Comparison of ENCODE assay signal across 8 cellular contexts in genomic region chr5:139543423-139543991, GRCh38. TPM values are rescaled to one million over a fixed set of nuclear protein-coding genes. Genes with fewer than 3 reads are reported as not detected.
DNase-seq lines count a peak whose midpoint lies in the region; ATAC-seq and TF ChIP-seq lines count a peak whose summit lies in the region.

No MANE protein-coding gene starts in this region.

- TF ChIP-seq CTCF in endodermal cell (conservative IDR thresholded peaks at IDR 0.05) (peak; percentile 65), mucosa of descending colon (IDR thresholded peaks at IDR 0.05) (no peak), omental fat pad (IDR thresholded peaks at IDR 0.05) (no peak)

- ATAC-seq in CD4-positive, CD25-positive, alpha-beta regulatory T cell (ENCODE audit: low read depth in 2 of 2), result peak; percentile 94 to 96
- ATAC-seq in GM19463 (IDR thresholded peaks at IDR 0.05; ENCODE audit: unreplicated experiment), result peak; percentile 98
- peak; percentile 86 for ATAC-seq in HG03565 (IDR thresholded peaks at IDR 0.05; ENCODE audit: unreplicated experiment)
- peak; percentile 99 for ATAC-seq in mucosa of descending colon
- no peak for ATAC-seq in omental fat pad (ENCODE audit: low FRiP score)

- no peaks in the 10 kb centered on the region for H3K9me3 ChIP-seq in CD4-positive, CD25-positive, alpha-beta regulatory T cell (ENCODE audit: control insufficient read depth in 2 of 2, low read length in 2 of 2)
- H3K9me3 ChIP-seq in endodermal cell (ENCODE audit: control insufficient read depth, low read length) (peaks cover 5% of the 10 kb centered on the region), mucosa of descending colon (no peaks in the 10 kb centered on the region)

- H3K4me3 ChIP-seq in CD4-positive, CD25-positive, alpha-beta regulatory T cell (ENCODE audit: low read depth, low read length), result peak overlapping the region; percentile 48
- H3K4me3 ChIP-seq in endodermal cell (ENCODE audit: low read length), result peak overlapping the region; percentile 47
- H3K4me3 ChIP-seq in mucosa of descending colon, result no peak overlapping the region

- intact Hi-C loops in mucosa of descending colon (cut with DNase I, micrococcal nuclease), result no loop called here

- peaks cover 3 to 12% (median 8%) of the 10 kb centered on the region in 4 donors for H3K4me1 Mint-ChIP-seq in CD4-positive, CD25-positive, alpha-beta regulatory T cell
- peaks cover 5% of the 10 kb centered on the region for H3K4me1 Mint-ChIP-seq in endodermal cell

- no peaks in the 10 kb centered on the region for H3K27me3 ChIP-seq in CD4-positive, CD25-positive, alpha-beta regulatory T cell (ENCODE audit: control insufficient read depth, insufficient read depth, low read length)
- H3K27me3 ChIP-seq in endodermal cell (ENCODE audit: control insufficient read depth, insufficient read depth, low read length, poor library complexity, severe bottlenecking), result no peaks in the 10 kb centered on the region

- no peaks in the 10 kb centered on the region for H3K36me3 ChIP-seq in CD4-positive, CD25-positive, alpha-beta regulatory T cell (ENCODE audit: control insufficient read depth, insufficient read depth, low read length)
- H3K36me3 ChIP-seq in endodermal cell (ENCODE audit: control insufficient read depth, insufficient read depth, low read length) (no peaks in the 10 kb centered on the region), mucosa of descending colon (ENCODE audit: low read depth) (no peaks in the 10 kb centered on the region)

- H3K27ac Mint-ChIP-seq in CD4-positive, CD25-positive, alpha-beta regulatory T cell, result peak overlapping the region in 2 of 3 donors; percentile 25 to 77
- no peak overlapping the region for H3K27ac Mint-ChIP-seq in endodermal cell

- H3K36me3 Mint-ChIP-seq in CD4-positive, CD25-positive, alpha-beta regulatory T cell, result no peaks in the 10 kb centered on the region
- peaks cover 4% of the 10 kb centered on the region for H3K36me3 Mint-ChIP-seq in endodermal cell (ENCODE audit: low read depth)

- H3K4me3 Mint-ChIP-seq in CD4-positive, CD25-positive, alpha-beta regulatory T cell, result peak overlapping the region; percentile 38 to 77 (median 54)
- peak overlapping the region; percentile 33 for H3K4me3 Mint-ChIP-seq in endodermal cell

- no peak overlapping the region for H3K9ac ChIP-seq in endodermal cell (ENCODE audit: extremely low read depth, low read length, poor library complexity, severe bottlenecking)

- peak; percentile 32 to 73 (median 50) for DNase-seq in CD4-positive, CD25-positive, alpha-beta regulatory T cell
- DNase-seq in activated CD4-positive, alpha-beta T cell treated with anti-CD3 and anti-CD28 coated beads, Interleukin-2, amount 50 U/mL, for 24 hours (ENCODE audit: low read depth in 1 of 2, low spot score in 1 of 2), result peak; percentile 8 to 11
- DNase-seq in endodermal cell (peak; percentile 93), mucosa of descending colon (peak; percentile 82 to 87 (median 87)), substantia nigra (lab: John Stamatoyannopoulos, UW) (peak in 46 of 49 donors; percentile 11 to 80 (median 48)), omental fat pad (ENCODE audit: low spot score) (no peak)

- H3K9me3 Mint-ChIP-seq in CD4-positive, CD25-positive, alpha-beta regulatory T cell, result peaks cover 0 to 6% (median 0%) of the 10 kb centered on the region in 7 donors
- peaks cover 5% of the 10 kb centered on the region for H3K9me3 Mint-ChIP-seq in endodermal cell

- WGBS in endodermal cell (ENCODE audit: insufficient coverage in 1 of 2, insufficient read length in 1 of 2), 2 experiments, result 10 to 15% methylated on average over 19 to 24 of the region's 24 CpGs

- peak overlapping the region; percentile 14 for H3K27ac ChIP-seq in CD4-positive, CD25-positive, alpha-beta regulatory T cell (ENCODE audit: insufficient read depth, low read length, poor library complexity, severe bottlenecking)
- H3K27ac ChIP-seq in endodermal cell (ENCODE audit: low read depth, low read length) (peak overlapping the region; percentile 86), substantia nigra (ENCODE audit: low read depth, low read length, poor library complexity, severe bottlenecking) (peak overlapping the region; percentile 49)

- no peaks in the 10 kb centered on the region for H3K27me3 Mint-ChIP-seq in CD4-positive, CD25-positive, alpha-beta regulatory T cell
- H3K27me3 Mint-ChIP-seq in endodermal cell (ENCODE audit: insufficient read depth), result no peaks in the 10 kb centered on the region

- H3K4me1 ChIP-seq in CD4-positive, CD25-positive, alpha-beta regulatory T cell (ENCODE audit: control insufficient read depth, insufficient read depth, low read length, poor library complexity, severe bottlenecking), result peaks cover 6% of the 10 kb centered on the region
- H3K4me1 ChIP-seq in endodermal cell (ENCODE audit: control insufficient read depth, insufficient read depth, low read length) (no peaks in the 10 kb centered on the region), mucosa of descending colon (ENCODE audit: low read depth) (no peaks in the 10 kb centered on the region)

RNA-seq across cellular contexts. Expression of gene UBE2D2, which starts 17.6 kb away (rescaled TPM):
- 181 TPM for total RNA-seq in CD4-positive, CD25-positive, alpha-beta regulatory T cell
- polyA plus RNA-seq in CD4-positive, CD25-positive, alpha-beta regulatory T cell, result 100 to 1,000 TPM; 330 to 376 (median 350) TPM
- 100 to 1,000 TPM; 172 to 202 TPM for total RNA-seq in endodermal cell
- 211 TPM for polyA plus RNA-seq in endodermal cell (2013, experiment 1 of 2)
- 191 TPM for polyA plus RNA-seq in endodermal cell (2013, experiment 2 of 2)
- 100 to 1,000 TPM; 139 to 145 (median 140) TPM for total RNA-seq in mucosa of descending colon
- 10 to 100 TPM; 50.4 to 76.9 (median 70.4) TPM for total RNA-seq in omental fat pad

Comparison
In these comparisons a context has a peak if more than half of its experiments do, and no peak if none do; other contexts are left out.
1. H3K27ac ChIP-seq: peak in every context shown above with its lines; median percentile 86 in endodermal cell; 49 in substantia nigra; 14 in CD4-positive, CD25-positive, alpha-beta regulatory T cell.